Comparison of ENCODE assay signal across 12 cellular contexts in genomic region chr5:142319105-142319504, GRCh38. TPM values are rescaled to one million over a fixed set of nuclear protein-coding genes. Genes with fewer than 3 reads are reported as not detected.
DNase-seq lines count a peak whose midpoint lies in the region; ATAC-seq and TF ChIP-seq lines count a peak whose summit lies in the region.
"Had no signal": no experiment of that assay in that cellular context is flagged by ENCODE, and none has a peak within 500 bp of the region (broad histone marks: within the 10 kb centered on the region; RNA-seq: fewer than 3 reads in every experiment).

No MANE protein-coding gene starts in this region.

- H3K4me3 ChIP-seq in BLaER1 = peak overlapping the region; percentile 58
- peak overlapping the region; percentile 98 for H3K4me3 ChIP-seq in HFF-Myc (replicated peaks; ENCODE audit: low read depth, low read length)
- H3K4me3 ChIP-seq in coronary artery = peak overlapping the region; percentile 90
- H3K4me3 ChIP-seq in CD8-positive, alpha-beta T cell (ENCODE audit: low read depth, low read length) = no peak overlapping the region
- H3K4me3 ChIP-seq: SK-N-MC had no signal

- ATAC-seq in GM21619 (IDR thresholded peaks at IDR 0.05; ENCODE audit: unreplicated experiment) = no peak
- no peak for ATAC-seq in CD8-positive, alpha-beta T cell

- H3K9me3 Mint-ChIP-seq in nephron = no peaks in the 10 kb centered on the region
- no peaks in the 10 kb centered on the region for H3K9me3 Mint-ChIP-seq in CD8-positive, alpha-beta T cell

- POLR2A ChIA-PET in CD8-positive, alpha-beta T cell (lab: Charles Lee) = no interaction called here

- peaks cover 100% of the 10 kb centered on the region for H3K4me1 ChIP-seq in BLaER1
- peaks cover 27% of the 10 kb centered on the region for H3K4me1 ChIP-seq in CD8-positive, alpha-beta T cell (ENCODE audit: insufficient read depth, low read length)

- H3K4me3 Mint-ChIP-seq in nephron = peak overlapping the region; percentile 43 to 58 (median 51)
- H3K4me3 Mint-ChIP-seq in CD8-positive, alpha-beta T cell = no peak overlapping the region

- peak overlapping the region; percentile 86; the same call in 1 of the 2 replicates for H3K9ac ChIP-seq in BLaER1

- no peaks in the 10 kb centered on the region for H3K36me3 ChIP-seq in BLaER1
- no peaks in the 10 kb centered on the region for H3K36me3 ChIP-seq in CD8-positive, alpha-beta T cell (ENCODE audit: insufficient read depth, low read length)

- TF ChIP-seq CTCF in HFF-Myc (IDR thresholded peaks at IDR 0.05; ENCODE audit: low read depth, low read length, missing control alignments) = no peak
- no peak for TF ChIP-seq CTCF in coronary artery (IDR thresholded peaks at IDR 0.05)
- no peak for TF ChIP-seq CTCF in nephron (IDR thresholded peaks at IDR 0.05; ENCODE audit: unreplicated experiment in 3 of 3)
- no peak for TF ChIP-seq CTCF in CD8-positive, alpha-beta T cell (IDR thresholded peaks at IDR 0.05)

- H3K27me3 ChIP-seq in BLaER1 = no peaks in the 10 kb centered on the region
- peaks cover 14% of the 10 kb centered on the region for H3K27me3 ChIP-seq in CD8-positive, alpha-beta T cell (ENCODE audit: insufficient read depth, low read length)

- H3K27ac ChIP-seq in BLaER1 = peak overlapping the region; percentile 94
- H3K27ac ChIP-seq in coronary artery = peak overlapping the region; percentile 94 to 99
- H3K27ac ChIP-seq in CD8-positive, alpha-beta T cell (ENCODE audit: low read depth, low read length) = no peak overlapping the region
- H3K27ac ChIP-seq: SK-N-MC had no signal

- DNase-seq in HFF-Myc (ENCODE audit: extremely low read depth, low read depth) (no peak), coronary artery (ENCODE audit: low spot score) (no peak), AG20443 (ENCODE audit: low spot score) (no peak), NCI-H1105 (lab: John Stamatoyannopoulos, UW) (no peak)
- no peak for DNase-seq in CD8-positive, alpha-beta T cell
- DNase-seq: activated gamma-delta T cell, dermis blood vessel endothelial cell, NCI-H345 had no signal

- no peaks in the 10 kb centered on the region for H3K9me3 ChIP-seq in BLaER1
- no peaks in the 10 kb centered on the region for H3K9me3 ChIP-seq in CD8-positive, alpha-beta T cell (ENCODE audit: low read length)

- H3K27me3 Mint-ChIP-seq in nephron (ENCODE audit: low read depth) = peaks cover 9% of the 10 kb centered on the region
- H3K27me3 Mint-ChIP-seq in CD8-positive, alpha-beta T cell (ENCODE audit: low read depth) = peaks cover 51% of the 10 kb centered on the region

- peaks cover under 1% of the 10 kb centered on the region for H3K36me3 Mint-ChIP-seq in nephron (ENCODE audit: low read depth)
- H3K36me3 Mint-ChIP-seq in CD8-positive, alpha-beta T cell = no peaks in the 10 kb centered on the region

- H3K27ac Mint-ChIP-seq in nephron = peak overlapping the region; percentile 23 to 70 (median 54)
- H3K27ac Mint-ChIP-seq in CD8-positive, alpha-beta T cell = no peak overlapping the region

- peaks cover 89% of the 10 kb centered on the region for H3K4me1 Mint-ChIP-seq in nephron
- peaks cover 23% of the 10 kb centered on the region for H3K4me1 Mint-ChIP-seq in CD8-positive, alpha-beta T cell (ENCODE audit: low read depth)

- H4K20me1 ChIP-seq in BLaER1 = no peaks in the 10 kb centered on the region; the same call in 1 of the 2 replicates

- intact Hi-C loops in CD8-positive, alpha-beta T cell (cut with DNase I, micrococcal nuclease) = no loop called here

- CTCF ChIA-PET in CD8-positive, alpha-beta T cell (lab: Charles Lee) = no interaction called here

- peak overlapping the region; percentile 94 for H3K4me2 ChIP-seq in BLaER1

RNA-seq across cellular contexts. Expression of gene SPRY4, which starts 5.7 kb away (rescaled TPM):
- 1 to 10 TPM in 1 of 2 experiments, under 1 TPM in 1; 0.53 to 1.2 TPM for total RNA-seq in CD8-positive, alpha-beta T cell
